Comparison of ENCODE assay signal across 1 cellular context in genomic region chr10:102838276-102838927, GRCh38.
TF ChIP-seq lines count a peak whose summit lies in the region.
"Not testable (repeated sequence)": the region's sequence is repeated elsewhere in the genome, so short reads cannot be mapped to it uniquely, and the experiment has no call there.

No MANE protein-coding gene starts in this region.

TF ChIP-seq in HepG2, 621 proteins besides CTCF, POLR2A, EP300 and RAD21:
- 0 out of 2 replicates have a peak, but pooled peaks have one; percentile 28 for TF ChIP-seq AHDC1 (CRISPR knock-in tag; IDR thresholded peaks at IDR 0.05; ENCODE audit: borderline replicate concordance)
- peak; percentile 61; the same call in 1 of the 2 replicates for TF ChIP-seq POGZ (CRISPR knock-in tag; IDR thresholded peaks at IDR 0.05)
- 0 out of 2 replicates have a peak, but pooled peaks have one; percentile 18 for TF ChIP-seq MED1 (CRISPR knock-in tag; IDR thresholded peaks at IDR 0.05)
- peak in 1 of 2 experiments; percentile 33; a peak in 1 of 4 replicates for TF ChIP-seq NR2F1 (CRISPR knock-in tag; IDR thresholded peaks at IDR 0.05)
- peak; percentile 68 for TF ChIP-seq HNF4G (IDR thresholded peaks at IDR 0.05; ENCODE audit: borderline replicate concordance, low read depth, low read length)
- TF ChIP-seq HNF4G (CRISPR knock-in tag; IDR thresholded peaks at IDR 0.05; ENCODE audit: borderline replicate concordance, low read depth), result 0 out of 2 replicates have a peak, but pooled peaks have one; percentile 49
- TF ChIP-seq CREM (IDR thresholded peaks at IDR 0.05), result peak; percentile 18; the same call in 1 of the 2 replicates
- TF ChIP-seq CREM (CRISPR knock-in tag; IDR thresholded peaks at IDR 0.05); SOX13 (IDR thresholded peaks at IDR 0.05): not testable (repeated sequence)
- TF ChIP-seq TCF7 (IDR thresholded peaks at IDR 0.05; ENCODE audit: low read depth), result peak; percentile 35; the same call in 1 of the 2 replicates
- TF ChIP-seq ZMYM2 (CRISPR knock-in tag; IDR thresholded peaks at IDR 0.05), result peak; percentile 67; the same call in 1 of the 2 replicates
- TF ChIP-seq NR2C2 (CRISPR knock-in tag; IDR thresholded peaks at IDR 0.05; ENCODE audit: borderline replicate concordance), result peak; percentile 52
- TF ChIP-seq, protein P1, sequence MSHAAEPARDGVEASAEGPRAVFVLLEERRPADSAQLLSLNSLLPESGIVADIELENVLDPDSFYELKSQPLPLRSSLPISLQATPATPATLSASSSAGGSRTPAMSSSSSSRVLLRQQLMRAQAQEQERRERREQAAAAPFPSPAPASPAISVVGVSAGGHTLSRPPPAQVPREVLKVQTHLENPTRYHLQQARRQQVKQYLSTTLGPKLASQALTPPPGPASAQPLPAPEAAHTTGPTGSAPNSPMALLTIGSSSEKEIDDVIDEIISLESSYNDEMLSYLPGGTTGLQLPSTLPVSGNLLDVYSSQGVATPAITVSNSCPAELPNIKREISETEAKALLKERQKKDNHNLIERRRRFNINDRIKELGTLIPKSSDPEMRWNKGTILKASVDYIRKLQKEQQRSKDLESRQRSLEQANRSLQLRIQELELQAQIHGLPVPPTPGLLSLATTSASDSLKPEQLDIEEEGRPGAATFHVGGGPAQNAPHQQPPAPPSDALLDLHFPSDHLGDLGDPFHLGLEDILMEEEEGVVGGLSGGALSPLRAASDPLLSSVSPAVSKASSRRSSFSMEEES (CRISPR knock-in tag; IDR thresholded peaks at IDR 0.05), result peak; percentile 51; the same call in 1 of the 2 replicates
- 0 out of 2 replicates have a peak, but pooled peaks have one; percentile 34 for TF ChIP-seq ZMYM4 (CRISPR knock-in tag; IDR thresholded peaks at IDR 0.05)
- 0 out of 2 replicates have a peak, but pooled peaks have one; percentile 25 for TF ChIP-seq SOX5 (CRISPR knock-in tag; IDR thresholded peaks at IDR 0.05; ENCODE audit: borderline replicate concordance)
- 0 out of 2 replicates have a peak, but pooled peaks have one; percentile 25 for TF ChIP-seq YEATS4 (CRISPR knock-in tag; IDR thresholded peaks at IDR 0.05; ENCODE audit: borderline replicate concordance)
- TF ChIP-seq SETDB1 (CRISPR knock-in tag; IDR thresholded peaks at IDR 0.05; ENCODE audit: borderline replicate concordance), result peak; percentile 96
- TF ChIP-seq RARA (CRISPR knock-in tag; IDR thresholded peaks at IDR 0.05), result peak; percentile 40; the same call in 1 of the 2 replicates
- 0 out of 4 replicates have a peak, but pooled peaks of 1 of the 2 experiments have one; percentile 24 for TF ChIP-seq SOX13 (CRISPR knock-in tag; conservative IDR thresholded peaks at IDR 0.05 in 1 of 2, IDR thresholded peaks at IDR 0.05 in 1 of 2)
- TF ChIP-seq HNF4A (CRISPR knock-in tag; IDR thresholded peaks at IDR 0.05), result peak; percentile 80
- TF ChIP-seq, protein P2, sequence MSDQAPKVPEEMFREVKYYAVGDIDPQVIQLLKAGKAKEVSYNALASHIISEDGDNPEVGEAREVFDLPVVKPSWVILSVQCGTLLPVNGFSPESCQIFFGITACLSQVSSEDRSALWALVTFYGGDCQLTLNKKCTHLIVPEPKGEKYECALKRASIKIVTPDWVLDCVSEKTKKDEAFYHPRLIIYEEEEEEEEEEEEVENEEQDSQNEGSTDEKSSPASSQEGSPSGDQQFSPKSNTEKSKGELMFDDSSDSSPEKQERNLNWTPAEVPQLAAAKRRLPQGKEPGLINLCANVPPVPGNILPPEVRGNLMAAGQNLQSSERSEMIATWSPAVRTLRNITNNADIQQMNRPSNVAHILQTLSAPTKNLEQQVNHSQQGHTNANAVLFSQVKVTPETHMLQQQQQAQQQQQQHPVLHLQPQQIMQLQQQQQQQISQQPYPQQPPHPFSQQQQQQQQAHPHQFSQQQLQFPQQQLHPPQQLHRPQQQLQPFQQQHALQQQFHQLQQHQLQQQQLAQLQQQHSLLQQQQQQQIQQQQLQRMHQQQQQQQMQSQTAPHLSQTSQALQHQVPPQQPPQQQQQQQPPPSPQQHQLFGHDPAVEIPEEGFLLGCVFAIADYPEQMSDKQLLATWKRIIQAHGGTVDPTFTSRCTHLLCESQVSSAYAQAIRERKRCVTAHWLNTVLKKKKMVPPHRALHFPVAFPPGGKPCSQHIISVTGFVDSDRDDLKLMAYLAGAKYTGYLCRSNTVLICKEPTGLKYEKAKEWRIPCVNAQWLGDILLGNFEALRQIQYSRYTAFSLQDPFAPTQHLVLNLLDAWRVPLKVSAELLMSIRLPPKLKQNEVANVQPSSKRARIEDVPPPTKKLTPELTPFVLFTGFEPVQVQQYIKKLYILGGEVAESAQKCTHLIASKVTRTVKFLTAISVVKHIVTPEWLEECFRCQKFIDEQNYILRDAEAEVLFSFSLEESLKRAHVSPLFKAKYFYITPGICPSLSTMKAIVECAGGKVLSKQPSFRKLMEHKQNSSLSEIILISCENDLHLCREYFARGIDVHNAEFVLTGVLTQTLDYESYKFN (CRISPR knock-in tag; conservative IDR thresholded peaks at IDR 0.05), result peak; percentile 38; the same call in 1 of the 2 replicates
- peak; percentile 56; the same call in 1 of the 2 replicates for TF ChIP-seq ZNF280D (CRISPR knock-in tag; IDR thresholded peaks at IDR 0.05)
- TF ChIP-seq NCOR1 (IDR thresholded peaks at IDR 0.05; ENCODE audit: borderline replicate concordance, low read length), result peak; percentile 68
- TF ChIP-seq TRIM24 (CRISPR knock-in tag; IDR thresholded peaks at IDR 0.05), result peak; percentile 94
- peak; percentile 12; the same call in 1 of the 2 replicates for TF ChIP-seq MNT (IDR thresholded peaks at IDR 0.05)
